Comparison of ENCODE assay signal across 15 cellular contexts in the genomic region with DNA sequence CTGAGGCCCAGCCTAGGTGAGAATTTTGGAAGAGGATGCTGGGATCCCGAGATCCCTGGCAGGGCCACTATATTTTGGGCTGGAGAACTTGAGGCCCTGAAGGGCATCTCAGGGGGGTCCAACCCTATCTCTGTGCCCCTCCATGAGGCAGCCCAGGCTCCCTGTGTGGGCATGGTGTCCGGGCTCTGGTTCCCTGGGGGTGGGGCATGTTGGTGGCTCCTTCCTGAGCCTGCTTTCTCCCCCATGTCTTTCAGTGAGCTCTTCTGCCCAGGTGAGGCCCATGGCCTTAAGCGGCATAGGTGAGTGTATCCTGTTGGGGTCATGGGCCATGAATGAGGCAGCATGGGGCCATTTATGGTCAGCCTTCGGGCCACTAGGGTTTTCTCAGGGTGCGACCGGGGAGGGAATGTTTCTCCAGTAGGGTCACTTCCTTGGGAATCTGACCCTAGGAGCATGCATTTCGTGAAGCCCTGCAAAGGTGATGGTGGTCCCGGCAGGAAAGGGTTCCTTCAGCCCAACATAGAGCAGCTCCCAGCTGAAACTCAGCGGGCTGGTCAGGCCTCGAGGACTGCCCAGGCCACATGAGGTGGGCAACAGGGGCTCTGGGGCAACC.
"Had no signal": no experiment of that assay in that cellular context is flagged by ENCODE, and none has a peak within 500 bp of the region (broad histone marks: within the 10 kb centered on the region; RNA-seq: fewer than 3 reads in every experiment).

No MANE protein-coding gene starts in this region.

- H3K4me3 ChIP-seq: gastrocnemius medialis, left lung, sigmoid colon, SJSA1, upper lobe of right lung had no signal

- H3K27ac ChIP-seq: gastrocnemius medialis, left lung, sigmoid colon, SJSA1, upper lobe of right lung had no signal

- H3K4me3 Mint-ChIP-seq: activated CD4-positive, alpha-beta T cell treated with anti-CD3 and anti-CD28 coated beads for 36 hours; neural crest cell had no signal

- DNase-seq: activated CD4-positive, alpha-beta T cell treated with anti-CD3 and anti-CD28 coated beads for 36 hours; activated naive CD4-positive, alpha-beta T cell treated with Interleukin-2 at 50 U/mL for 16 hours; caudate nucleus; cortex of kidney; effector memory CD4-positive, alpha-beta T cell; mesendoderm; stimulated activated CD4-positive, alpha-beta T cell treated with anti-CD3 and anti-CD28 coated beads, Interleukin-2, amount 100 ng/mL, for 48 hours; stimulated activated naive CD8-positive, alpha-beta T cell treated with anti-CD3 and anti-CD28 coated beads, Interleukin-15, Interleukin-2, amounts not matched to agents 100 U/mL and 50 U/mL, for 24 hours; SW 1271 had no signal

- H3K27me3 ChIP-seq: gastrocnemius medialis, left lung, sigmoid colon, SJSA1, upper lobe of right lung had no signal

- H3K36me3 ChIP-seq: gastrocnemius medialis, left lung, sigmoid colon, SJSA1, upper lobe of right lung had no signal

- H3K4me1 Mint-ChIP-seq: activated CD4-positive, alpha-beta T cell treated with anti-CD3 and anti-CD28 coated beads for 36 hours; neural crest cell had no signal

- H3K4me1 ChIP-seq: gastrocnemius medialis, left lung, sigmoid colon, SJSA1, upper lobe of right lung had no signal

- H3K9me3 ChIP-seq: gastrocnemius medialis, upper lobe of right lung had no signal

- H3K27me3 Mint-ChIP-seq: activated CD4-positive, alpha-beta T cell treated with anti-CD3 and anti-CD28 coated beads for 36 hours had no signal

- H3K27ac Mint-ChIP-seq: activated CD4-positive, alpha-beta T cell treated with anti-CD3 and anti-CD28 coated beads for 36 hours had no signal
